In the genomic region with DNA sequence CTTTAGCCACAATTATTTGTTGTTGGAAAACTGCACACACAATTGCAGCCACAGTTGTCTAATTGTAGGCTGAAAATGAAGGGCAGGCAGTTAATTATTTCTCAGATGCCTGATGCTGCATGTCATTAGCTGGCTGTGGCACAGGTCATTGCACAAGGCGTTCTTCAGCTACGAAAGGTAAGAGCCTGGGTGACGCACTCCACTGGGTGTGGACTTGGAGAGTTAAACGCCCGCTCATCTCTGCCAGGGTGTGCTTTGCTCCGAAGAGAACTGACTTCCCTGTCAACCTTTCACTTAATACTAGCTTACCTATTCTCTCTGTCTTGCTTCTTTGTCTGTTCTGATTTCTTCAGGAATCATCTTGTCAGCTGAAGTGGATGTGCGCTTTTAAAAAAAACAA, we compare ENCODE assay signal across 13 cellular contexts.
DNase-seq lines count a peak whose midpoint lies in the region; ATAC-seq, FAIRE-seq and TF ChIP-seq lines count a peak whose summit lies in the region.
"Had no signal": no experiment of that assay in that cellular context is flagged by ENCODE, and none has a peak within 500 bp of the region (broad histone marks: within the 10 kb centered on the region; RNA-seq: fewer than 3 reads in every experiment).

No MANE protein-coding gene starts in this region.

- no peak for TF ChIP-seq CTCF in fibroblast of the aortic adventitia (IDR thresholded peaks at IDR 0.05; ENCODE audit: insufficient read depth, low read length)
- TF ChIP-seq CTCF in osteoblast (IDR thresholded peaks at IDR 0.05; ENCODE audit: extremely low read depth, low read depth, low read length) = no peak

- no peaks in the 10 kb centered on the region for H3K36me3 Mint-ChIP-seq in activated T-cell treated with anti-CD3 and anti-CD28 coated beads, Interleukin-2, amount 50 U/mL, for 72 hours (ENCODE audit: insufficient read depth in 2 of 2)
- H3K36me3 Mint-ChIP-seq: CD4-positive, CD25-positive, alpha-beta regulatory T cell had no signal

- H3K4me3 ChIP-seq in fibroblast of the aortic adventitia (ENCODE audit: low read depth, low read length) (no peak overlapping the region), osteoblast (ENCODE audit: insufficient read depth, low read length) (peak overlapping the region; percentile 49)

- DNase-seq in H54 (ENCODE audit: insufficient read length, low spot score) (peak; percentile 42), RKO (ENCODE audit: low spot score) (peak; percentile 58), fibroblast of the aortic adventitia (ENCODE audit: low read depth) (peak; percentile 68), osteoblast (ENCODE audit: insufficient read length, low spot score, missing footprints) (peak; percentile 26), NCI-H128 (lab: John Stamatoyannopoulos, UW; ENCODE audit: unreplicated experiment) (no peak)
- no peak for DNase-seq in activated T-cell treated with anti-CD3 and anti-CD28 coated beads, Interleukin-2, amount 50 U/mL, for 72 hours
- no peak for DNase-seq in activated naive CD4-positive, alpha-beta T cell (lab: John Stamatoyannopoulos, UW)
- DNase-seq: activated CD8-positive, alpha-beta memory T cell treated with anti-CD3 and anti-CD28 coated beads for 24 hours; amniotic stem cell; CD4-positive, CD25-positive, alpha-beta regulatory T cell; NCI-H345 had no signal

- H3K4me1 Mint-ChIP-seq in activated T-cell treated with anti-CD3 and anti-CD28 coated beads, Interleukin-2, amount 50 U/mL, for 72 hours (ENCODE audit: low read depth) = peaks cover 7% of the 10 kb centered on the region
- H3K4me1 Mint-ChIP-seq: CD4-positive, CD25-positive, alpha-beta regulatory T cell had no signal

- no peak overlapping the region for H3K4me3 Mint-ChIP-seq in activated T-cell treated with anti-CD3 and anti-CD28 coated beads, Interleukin-2, amount 50 U/mL, for 72 hours
- H3K4me3 Mint-ChIP-seq: CD4-positive, CD25-positive, alpha-beta regulatory T cell had no signal

- no peak for TF ChIP-seq POLR2A in H54 (IDR thresholded peaks at IDR 0.05; ENCODE audit: low read depth, low read length)

- H3K27me3 Mint-ChIP-seq in activated T-cell treated with anti-CD3 and anti-CD28 coated beads, Interleukin-2, amount 50 U/mL, for 72 hours (ENCODE audit: low read depth) = peaks cover 36% of the 10 kb centered on the region

- H4K20me1 ChIP-seq in osteoblast (ENCODE audit: insufficient read depth, low read length) = no peaks in the 10 kb centered on the region

- no peaks in the 10 kb centered on the region for H3K36me3 ChIP-seq in osteoblast (ENCODE audit: insufficient read depth, low read length)

- no peak for ATAC-seq in HG03442 (IDR thresholded peaks at IDR 0.05; ENCODE audit: unreplicated experiment)
- no peak for ATAC-seq in activated T-cell treated with anti-CD3 and anti-CD28 coated beads, Interleukin-2, amount 50 U/mL, for 72 hours (replicated peaks in 1 of 2)

- peaks cover 23% of the 10 kb centered on the region for H3K4me1 ChIP-seq in osteoblast (ENCODE audit: insufficient read depth, low read length)

- peak; percentile 88 for FAIRE-seq in H54 (lab: Jason Lieb, UNC)
- FAIRE-seq: endothelial cell of umbilical vein had no signal

- peak overlapping the region; percentile 64 for H2AFZ ChIP-seq in osteoblast (ENCODE audit: low read length)

- H3K9me3 ChIP-seq in osteoblast (ENCODE audit: low read depth, low read length) = no peaks in the 10 kb centered on the region

- H3K27ac Mint-ChIP-seq in activated T-cell treated with anti-CD3 and anti-CD28 coated beads, Interleukin-2, amount 50 U/mL, for 72 hours = no peak overlapping the region
- H3K27ac Mint-ChIP-seq: CD4-positive, CD25-positive, alpha-beta regulatory T cell had no signal

- peak overlapping the region; percentile 28 for H3K27ac ChIP-seq in osteoblast (ENCODE audit: low read depth, low read length)

- peak overlapping the region; percentile 66 for H3K4me2 ChIP-seq in osteoblast (ENCODE audit: insufficient read depth, low read length)

- no peaks in the 10 kb centered on the region for H3K27me3 ChIP-seq in osteoblast (ENCODE audit: insufficient read depth, low read length)

- no peaks in the 10 kb centered on the region for H3K79me2 ChIP-seq in osteoblast (ENCODE audit: insufficient read depth, low read length)

- H3K9me3 Mint-ChIP-seq in activated T-cell treated with anti-CD3 and anti-CD28 coated beads, Interleukin-2, amount 50 U/mL, for 72 hours = peaks cover 0 to 5% of the 10 kb centered on the region in 2 donors

Comparison
In these comparisons a context has a peak if more than half of its experiments do, and no peak if none do; other contexts are left out.
1. DNase-seq: peak in H54 (single experiment), RKO (single experiment), fibroblast of the aortic adventitia (single experiment) and osteoblast (single experiment); none in activated T-cell treated with anti-CD3 and anti-CD28 coated beads, Interleukin-2, amount 50 U/mL, for 72 hours (0 of 2), activated naive CD4-positive, alpha-beta T cell (0 of 4) and NCI-H128 (single experiment).